Comparison of ENCODE assay signal across 8 cellular contexts in genomic region chr20:56469077-56469449, GRCh38. TPM values are rescaled to one million over a fixed set of nuclear protein-coding genes. Genes with fewer than 3 reads are reported as not detected.
DNase-seq lines count a peak whose midpoint lies in the region; ATAC-seq and TF ChIP-seq lines count a peak whose summit lies in the region.

No MANE protein-coding gene starts in this region.

- H3K4me2 ChIP-seq in SU-DHL-6 (ENCODE audit: low read depth, low read length, poor library complexity, severe bottlenecking) (peak overlapping the region; percentile 94), fibroblast of lung (ENCODE audit: extremely low read depth, insufficient read depth, low read length) (peak overlapping the region; percentile 97)

- H3K27ac ChIP-seq in SU-DHL-6 (ENCODE audit: low read depth, low read length) (no peak overlapping the region), fibroblast of lung (ENCODE audit: insufficient read depth, low read length) (peak overlapping the region; percentile 97), psoas muscle (peak overlapping the region; percentile 82)

- TF ChIP-seq CTCF in SU-DHL-6 (IDR thresholded peaks at IDR 0.05; ENCODE audit: insufficient read depth, low read length, poor library complexity, severe bottlenecking) (no peak), fibroblast of lung (conservative IDR thresholded peaks at IDR 0.05 in 1 of 2, IDR thresholded peaks at IDR 0.05 in 1 of 2; ENCODE audit: low read depth in 1 of 2, low read length in 2 of 2) (no peak), psoas muscle (IDR thresholded peaks at IDR 0.05) (no peak), GM13976 (IDR thresholded peaks at IDR 0.05; ENCODE audit: borderline replicate concordance, control extremely low read depth, extremely low read depth, insufficient read depth, missing control alignments) (no peak)

- H4K20me1 ChIP-seq in SU-DHL-6 (ENCODE audit: low read depth, low read length), result no peaks in the 10 kb centered on the region
- H4K20me1 ChIP-seq in fibroblast of lung (ENCODE audit: control insufficient read depth, extremely low read depth, insufficient read depth, low read length), result no peaks in the 10 kb centered on the region

- H3K4me3 ChIP-seq in SU-DHL-6 (ENCODE audit: insufficient read depth, low read length, poor library complexity, severe bottlenecking), result peak overlapping the region; percentile 70
- H3K4me3 ChIP-seq in fibroblast of lung (replicated peaks in 1 of 4; ENCODE audit: control extremely low read depth in 1 of 4, insufficient read depth in 1 of 4, low read depth in 3 of 4, low read length in 4 of 4), result peak overlapping the region; percentile 65 to 100 (median 95)
- H3K4me3 ChIP-seq in psoas muscle, result peak overlapping the region; percentile 71

- intact Hi-C loops in psoas muscle (cut with DNase I), result loop anchor here (2.0 to 5.0 kb wide), 3 partner anchors 62 to 78 kb away; partner anchors contain the start of genes AURKA (in 1 of the 2) and CSTF1 (in 1 of the 2)

- peak; percentile 2 for DNase-seq in GF-D8 (lab: John Stamatoyannopoulos, UW)
- DNase-seq in fibroblast of lung (ENCODE audit: low read depth in 2 of 2), result no peak
- no peak for DNase-seq in psoas muscle
- no peak for DNase-seq in glomerular visceral epithelial cell (ENCODE audit: extremely low spot score)
- DNase-seq in GM13976 (ENCODE audit: low spot score), result no peak
- DNase-seq in kidney tubule cell (ENCODE audit: low spot score), result no peak

- H3K9me3 ChIP-seq in SU-DHL-6 (ENCODE audit: insufficient read depth, low read length) (no peaks in the 10 kb centered on the region), fibroblast of lung (ENCODE audit: control insufficient read depth, insufficient read depth, low read depth, low read length) (no peaks in the 10 kb centered on the region), psoas muscle (no peaks in the 10 kb centered on the region)

- H3K36me3 ChIP-seq in SU-DHL-6 (ENCODE audit: low read length) (peaks cover 3% of the 10 kb centered on the region; the same call in 1 of the 2 replicates), fibroblast of lung (ENCODE audit: control insufficient read depth, insufficient read depth, low read length) (peaks cover 3% of the 10 kb centered on the region), psoas muscle (ENCODE audit: insufficient read depth in 1 of 2, low read depth in 1 of 2) (peaks cover 0 to 19% of the 10 kb centered on the region in 2 donors)

- H3K27me3 ChIP-seq in SU-DHL-6 (ENCODE audit: low read length), result no peaks in the 10 kb centered on the region
- no peaks in the 10 kb centered on the region for H3K27me3 ChIP-seq in fibroblast of lung (ENCODE audit: control insufficient read depth, insufficient read depth, low read length)
- no peaks in the 10 kb centered on the region for H3K27me3 ChIP-seq in psoas muscle (ENCODE audit: insufficient read depth in 3 of 3, low read length in 2 of 3)

- in situ Hi-C loops in GM13976 (cut with MboI; ENCODE audit: low sequenced_read_pairs, unreplicated experiment), result no loop called here

- WGBS in psoas muscle, 3 donors, result 21 to 24% (median 23%) methylated on average over 8 of the region's 8 CpGs

- peaks cover 8% of the 10 kb centered on the region for H3K4me1 ChIP-seq in fibroblast of lung (ENCODE audit: control insufficient read depth, extremely low read depth, insufficient read depth, low read length)
- peaks cover 14% of the 10 kb centered on the region for H3K4me1 ChIP-seq in psoas muscle

- no peaks in the 10 kb centered on the region for H3K9me2 ChIP-seq in SU-DHL-6 (replicated peaks; ENCODE audit: insufficient read depth, low read length)

- no peaks in the 10 kb centered on the region for H3F3A ChIP-seq in SU-DHL-6 (ENCODE audit: insufficient read depth)

- H2AFZ ChIP-seq in SU-DHL-6 (ENCODE audit: low read depth, low read length, severe bottlenecking) (no peak overlapping the region), fibroblast of lung (ENCODE audit: low read length) (no peak overlapping the region)

- peaks cover 27% of the 10 kb centered on the region for H3K79me2 ChIP-seq in SU-DHL-6 (ENCODE audit: insufficient read depth, low read length)
- peaks cover 33% of the 10 kb centered on the region for H3K79me2 ChIP-seq in fibroblast of lung (ENCODE audit: control insufficient read depth, insufficient read depth, low read length)

- ATAC-seq in psoas muscle (no peak), GM19324 (IDR thresholded peaks at IDR 0.05; ENCODE audit: low FRiP score, unreplicated experiment) (no peak)

- H3K9ac ChIP-seq in SU-DHL-6 (ENCODE audit: low read length) (peak overlapping the region; percentile 72), fibroblast of lung (ENCODE audit: insufficient read depth, low read length) (peak overlapping the region; percentile 85)

RNA-seq across cellular contexts. Expression of gene RTF2, which starts 0.6 kb away (rescaled TPM):
- total RNA-seq in fibroblast of lung, result 86.3 and 100 TPM in 2 replicates
- polyA plus RNA-seq in fibroblast of lung, result 107 and 117 TPM in 2 replicates
- polyA plus RNA-seq in fibroblast of lung (2012), result 118 and 145 TPM in 2 replicates
- polyA minus RNA-seq in fibroblast of lung (ENCODE audit: low replicate concordance), result 50.0 and 80.3 TPM in 2 replicates
- total RNA-seq in psoas muscle, result 10 to 100 TPM; 89.0 to 93.0 (median 90.5) TPM
- 100 to 1,000 TPM in 1 of 3 donors, 10 to 100 TPM in 2; 95.6 to 128 (median 99.9) TPM for polyA plus RNA-seq in psoas muscle

RNA-seq across cellular contexts. Expression of gene FAM209A, which starts 55.5 kb away (rescaled TPM):
- total RNA-seq in fibroblast of lung (not detected in 2 replicates), psoas muscle (under 1 TPM in 1 of 4 donors, not detected in 3; 0.23 TPM)
- polyA plus RNA-seq in fibroblast of lung (0.07 TPM in 1 of 2 replicates, not detected in the other), psoas muscle (under 1 TPM in 2 of 3 donors, not detected in 1; 0.08 to 0.38 TPM)
- 0.15 TPM in 1 of 2 replicates, not detected in the other for polyA plus RNA-seq in fibroblast of lung (2012)
- polyA minus RNA-seq in fibroblast of lung (ENCODE audit: low replicate concordance), result not detected in 2 replicates

RNA-seq across cellular contexts. Expression of gene CASS4, which starts 57.0 kb away (rescaled TPM):
- total RNA-seq in fibroblast of lung (14.9 and 17.7 TPM in 2 replicates), psoas muscle (under 1 TPM; 0.29 to 0.73 (median 0.35) TPM)
- polyA plus RNA-seq in fibroblast of lung (63.7 and 65.8 TPM in 2 replicates), psoas muscle (under 1 TPM; 0.08 to 0.39 (median 0.14) TPM)
- 39.0 and 48.2 TPM in 2 replicates for polyA plus RNA-seq in fibroblast of lung (2012)
- 84.7 and 110 TPM in 2 replicates for polyA minus RNA-seq in fibroblast of lung (ENCODE audit: low replicate concordance)
